8 cellular contexts compared by ENCODE assay signal in genomic region chr17:82098939-82099765, GRCh38. TPM values are rescaled to one million over a fixed set of nuclear protein-coding genes. Genes with fewer than 3 reads are reported as not detected.
DNase-seq lines count a peak whose midpoint lies in the region; ATAC-seq, FAIRE-seq and TF ChIP-seq lines count a peak whose summit lies in the region.

No MANE protein-coding gene starts in this region.

- H3K9me2 ChIP-seq in Karpas-422 (replicated peaks; ENCODE audit: insufficient read depth, low read length), result no peaks in the 10 kb centered on the region

- H3K4me3 ChIP-seq in GM12864 (ENCODE audit: low read depth, low read length) (peak overlapping the region; percentile 89), Karpas-422 (ENCODE audit: low read length) (peak overlapping the region; percentile 81), ascending aorta (peak overlapping the region; percentile 67 to 98), kidney (ENCODE audit: low read length in 2 of 2) (peak overlapping the region in 1 of 2 donors; percentile 51)

- H3K4me1 ChIP-seq in Karpas-422 (ENCODE audit: low read length), result peaks cover 41% of the 10 kb centered on the region
- peaks cover 14 to 19% of the 10 kb centered on the region in 2 donors for H3K4me1 ChIP-seq in ascending aorta
- H3K4me1 ChIP-seq in kidney (ENCODE audit: control insufficient read depth in 1 of 2, insufficient read depth in 1 of 2, low read depth in 1 of 2, low read length in 2 of 2), result peaks cover 16 to 35% of the 10 kb centered on the region in 2 donors

- H3K27ac ChIP-seq in Karpas-422 (ENCODE audit: low read length) (peak overlapping the region; percentile 94), ascending aorta (peak overlapping the region; percentile 84 to 96), kidney (ENCODE audit: low read depth in 2 of 2, low read length in 2 of 2) (peak overlapping the region; percentile 90 to 93), temporal lobe (ENCODE audit: low read depth, low read length) (peak overlapping the region; percentile 92)

- H3K27me3 ChIP-seq in Karpas-422 (ENCODE audit: low read length) (no peaks in the 10 kb centered on the region), ascending aorta (no peaks in the 10 kb centered on the region)

- H3K4me2 ChIP-seq in Karpas-422 (ENCODE audit: low read depth, low read length, poor library complexity, severe bottlenecking), result peak overlapping the region; percentile 96

- H2AFZ ChIP-seq in Karpas-422 (ENCODE audit: low read length), result no peak overlapping the region

- ATAC-seq in GM21619 (IDR thresholded peaks at IDR 0.05; ENCODE audit: unreplicated experiment), result peak; percentile 0

- H3K79me2 ChIP-seq in Karpas-422 (ENCODE audit: low read length), result peaks cover 45% of the 10 kb centered on the region

- TF ChIP-seq CTCF in GM12864 (IDR thresholded peaks at IDR 0.05; ENCODE audit: low read depth, low read length, missing control alignments) (no peak), ascending aorta (IDR thresholded peaks at IDR 0.05) (no peak), kidney (IDR thresholded peaks at IDR 0.05; ENCODE audit: borderline replicate concordance, extremely low read depth, insufficient read depth) (no peak)

- no peak for DNase-seq in GM12864 (ENCODE audit: low read depth)
- peak; percentile 78 for DNase-seq in Karpas-422
- no peak for DNase-seq in ascending aorta (ENCODE audit: low spot score in 2 of 2)
- no peak for DNase-seq in kidney
- no peak for DNase-seq in HCEC 1CT
- no peak for DNase-seq in DMS114 treated with DMSO at 0.1 percent for 48 hours (lab: John Stamatoyannopoulos, UW; ENCODE audit: unreplicated experiment)

- FAIRE-seq in kidney (lab: Jason Lieb, UNC), result no peak

- H3K9me3 ChIP-seq in Karpas-422 (ENCODE audit: low read length), result no peaks in the 10 kb centered on the region
- H3K9me3 ChIP-seq in ascending aorta, result no peaks in the 10 kb centered on the region
- H3K9me3 ChIP-seq in kidney (ENCODE audit: control insufficient read depth in 1 of 2, low read length in 2 of 2), result no peaks in the 10 kb centered on the region

- peaks cover 26% of the 10 kb centered on the region for H4K20me1 ChIP-seq in Karpas-422 (ENCODE audit: insufficient read depth, low read depth, low read length)

- intact Hi-C loops in ascending aorta (cut with DNase I), result loop anchor here (1.0 to 5.0 kb wide), 4 partner anchors 34 to 172 kb away; partner anchors contain the start of genes DCXR, DUS1L, LRRC45 and MAFG
- intact Hi-C loops in kidney (cut with DNase I), result no loop called here

- H3K36me3 ChIP-seq in Karpas-422 (ENCODE audit: insufficient read depth, low read length) (peaks cover 14% of the 10 kb centered on the region), ascending aorta (peaks cover 12 to 16% of the 10 kb centered on the region in 2 donors), kidney (ENCODE audit: control insufficient read depth in 1 of 2, insufficient read depth in 2 of 2, low read length in 2 of 2) (peaks cover 2 to 7% of the 10 kb centered on the region in 2 donors)

- H3K9ac ChIP-seq in Karpas-422 (ENCODE audit: low read length), result peak overlapping the region; percentile 100
- peak overlapping the region in 1 of 2 donors; percentile 46 for H3K9ac ChIP-seq in kidney (ENCODE audit: low read length in 2 of 2)

RNA-seq across cellular contexts. Expression of gene FASN, which starts 1.1 kb away (rescaled TPM):
- total RNA-seq in Karpas-422 (2014; rRNA removed; shearing (Covaris generic); ENCODE audit: low replicate concordance), result 94.1 and 197 TPM in 2 replicates
- 90.9 TPM for total RNA-seq in ascending aorta
- 43.3 TPM for total RNA-seq in kidney
- polyA plus RNA-seq in kidney (ENCODE audit: insufficient read depth, low read depth, low replicate concordance), result 13.6 TPM
- 127 TPM for total RNA-seq in temporal lobe

RNA-seq across cellular contexts. Expression of gene DUS1L, which starts 33.5 kb away (rescaled TPM):
- total RNA-seq in Karpas-422 (2014; rRNA removed; shearing (Covaris generic); ENCODE audit: low replicate concordance), result 89.6 and 187 TPM in 2 replicates
- 111 TPM for total RNA-seq in ascending aorta
- 84.8 TPM for total RNA-seq in kidney
- polyA plus RNA-seq in kidney (ENCODE audit: insufficient read depth, low read depth, low replicate concordance), result 102 TPM
- 13.0 TPM for total RNA-seq in temporal lobe

RNA-seq across cellular contexts. Expression of gene GPS1, which starts 47.5 kb away (rescaled TPM):
- total RNA-seq in Karpas-422 (2014; rRNA removed; shearing (Covaris generic); ENCODE audit: low replicate concordance), result 57.1 and 110 TPM in 2 replicates
- total RNA-seq in ascending aorta, result 42.1 TPM
- 99.3 TPM for total RNA-seq in kidney
- 149 TPM for polyA plus RNA-seq in kidney (ENCODE audit: insufficient read depth, low read depth, low replicate concordance)
- 52.9 TPM for total RNA-seq in temporal lobe

RNA-seq across cellular contexts. Expression of gene RFNG, which starts 47.5 kb away (rescaled TPM):
- total RNA-seq in Karpas-422 (2014; rRNA removed; shearing (Covaris generic); ENCODE audit: low replicate concordance), result 16.5 and 26.8 TPM in 2 replicates
- 73.7 TPM for total RNA-seq in ascending aorta
- total RNA-seq in kidney, result 29.8 TPM
- 47.3 TPM for polyA plus RNA-seq in kidney (ENCODE audit: insufficient read depth, low read depth, low replicate concordance)
- 23.1 TPM for total RNA-seq in temporal lobe
